ENCODE assay signal across 19 cellular contexts in the genomic region with DNA sequence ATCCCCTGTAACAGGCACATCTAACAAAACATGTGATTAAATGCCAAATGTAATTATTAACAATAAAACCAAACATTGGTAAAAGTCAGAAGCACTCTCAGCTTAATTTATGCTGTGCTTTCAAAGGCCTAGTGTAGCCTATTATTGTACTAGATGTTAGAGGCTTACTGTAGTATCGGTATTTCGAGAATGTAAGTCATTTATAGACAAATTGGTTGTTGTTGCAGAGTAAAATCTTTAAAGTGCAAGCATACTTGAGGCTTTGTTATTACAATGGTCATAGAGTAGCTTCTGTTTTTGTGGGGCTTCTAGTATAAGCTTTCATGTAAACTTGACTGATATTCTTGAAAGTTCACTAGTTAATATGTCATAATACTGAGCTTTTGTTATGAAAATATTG.
"Had no signal": no experiment of that assay in that cellular context is flagged by ENCODE, and none has a peak within 500 bp of the region (broad histone marks: within the 10 kb centered on the region; RNA-seq: fewer than 3 reads in every experiment).

No MANE protein-coding gene starts in this region.

- H3K4me1 Mint-ChIP-seq: activated CD4-positive, alpha-beta T cell treated with anti-CD3 and anti-CD28 coated beads for 36 hours; natural killer cell had no signal

- H3K27ac ChIP-seq: adrenal gland, esophagus squamous epithelium, hepatocyte, lower lobe of right lung, parathyroid adenoma, upper lobe of right lung had no signal

- H3K4me3 Mint-ChIP-seq: activated CD4-positive, alpha-beta T cell treated with anti-CD3 and anti-CD28 coated beads for 36 hours; activated T-helper 1 cell treated with anti-CD3 and anti-CD28 coated beads, Interleukin-12 subunit alpha, Interleukin-12 subunit beta, Interleukin-2, Interleukin-4 antibody, amounts not matched to agents 30 ng/mL and 10 ng/mL and 1 ng/mL, durations not matched to agents 14 hours and 24 hours and 36 hours; dendritic cell treated with granulocyte-macrophage colony-stimulating factor and Interleukin-4, amounts not matched to agents 40 ng/mL and 50 ng/mL, for 4 days; natural killer cell; WTC11 had no signal

- H3K27me3 Mint-ChIP-seq: activated CD4-positive, alpha-beta T cell treated with anti-CD3 and anti-CD28 coated beads for 36 hours; dendritic cell treated with granulocyte-macrophage colony-stimulating factor and Interleukin-4, amounts not matched to agents 40 ng/mL and 50 ng/mL, for 4 days had no signal

- H3K27ac Mint-ChIP-seq: activated CD4-positive, alpha-beta T cell treated with anti-CD3 and anti-CD28 coated beads for 36 hours; activated naive CD4-positive, alpha-beta T cell treated with anti-CD3 and anti-CD28 coated beads, Interleukin-2, amount 50 U/mL, for 72 hours; activated T-helper 1 cell treated with anti-CD3 and anti-CD28 coated beads, Interleukin-12 subunit alpha, Interleukin-12 subunit beta, Interleukin-2, Interleukin-4 antibody, amounts not matched to agents 30 ng/mL and 10 ng/mL and 1 ng/mL, durations not matched to agents 14 hours and 24 hours and 36 hours; dendritic cell treated with granulocyte-macrophage colony-stimulating factor and Interleukin-4, amounts not matched to agents 40 ng/mL and 50 ng/mL, for 4 days; natural killer cell; WTC11 had no signal

- H3K9me3 Mint-ChIP-seq: activated T-helper 1 cell treated with anti-CD3 and anti-CD28 coated beads, Interleukin-12 subunit alpha, Interleukin-12 subunit beta, Interleukin-2, Interleukin-4 antibody, amounts not matched to agents 30 ng/mL and 10 ng/mL and 1 ng/mL, durations not matched to agents 14 hours and 24 hours and 36 hours had no signal

- ATAC-seq: activated CD4-positive, alpha-beta T cell treated with anti-CD3 and anti-CD28 coated beads for 36 hours; activated naive CD4-positive, alpha-beta T cell treated with anti-CD3 and anti-CD28 coated beads, Interleukin-2, amount 50 U/mL, for 72 hours; left cardiac atrium; lower lobe of right lung; natural killer cell; upper lobe of right lung; WTC11 had no signal

- H3K36me3 Mint-ChIP-seq: activated naive CD4-positive, alpha-beta T cell treated with anti-CD3 and anti-CD28 coated beads, Interleukin-2, amount 50 U/mL, for 72 hours; natural killer cell had no signal

- DNase-seq: activated CD4-positive, alpha-beta T cell treated with anti-CD3 and anti-CD28 coated beads for 36 hours; activated CD4-positive, alpha-beta T cell treated with anti-CD3 and anti-CD28 coated beads, Interleukin-2, amount 50 U/mL, for 48 hours; activated gamma-delta T cell treated with Interleukin-2 at 50 U/mL for 16 hours; adrenal gland; effector memory CD4-positive, alpha-beta T cell; esophagus squamous epithelium; left cardiac atrium; lower lobe of right lung; natural killer cell; stimulated activated CD8-positive, alpha-beta memory T cell treated with anti-CD3 and anti-CD28 coated beads, Interleukin-4, amount 100 ng/mL, for 48 hours; stimulated activated naive CD4-positive, alpha-beta T cell; T-helper 2 cell; upper lobe of right lung had no signal
